8 cellular contexts compared by ENCODE assay signal in genomic region chr12:50084775-50085614, GRCh38. TPM values are rescaled to one million over a fixed set of nuclear protein-coding genes. Genes with fewer than 3 reads are reported as not detected.
DNase-seq lines count a peak whose midpoint lies in the region; ATAC-seq, FAIRE-seq and TF ChIP-seq lines count a peak whose summit lies in the region.

TSS of gene SMARCD1 (plus strand) at chr12:50085342. CDS start at chr12:50085370, 28 bp downstream.

- H3K4me1 ChIP-seq in A549 = peaks cover 36% of the 10 kb centered on the region
- H3K4me1 ChIP-seq in breast epithelium = no peaks in the 10 kb centered on the region
- H3K4me1 ChIP-seq in smooth muscle cell (ENCODE audit: low read depth) = no peaks in the 10 kb centered on the region

- TF ChIP-seq RAD21 in A549 (conservative IDR thresholded peaks at IDR 0.05 in 1 of 2, IDR thresholded peaks at IDR 0.05 in 1 of 2) = no peak

- H3F3A ChIP-seq in smooth muscle cell (ENCODE audit: low read depth) = peaks cover 13% of the 10 kb centered on the region

- intact Hi-C loops in breast epithelium (cut with DNase I; ENCODE audit: low total_unique reads) = loop anchor here (10.0 kb wide), 1 partner anchor 90 kb away; no protein-coding TSS in a partner anchor

- peak within 1 kb of the TSS; percentile 95 for H3K4me2 ChIP-seq in A549
- peak within 1 kb of the TSS; percentile 97 for H3K4me2 ChIP-seq in smooth muscle cell

- peaks cover 23% of the 10 kb centered on the region for H4K20me1 ChIP-seq in smooth muscle cell (ENCODE audit: low read depth)

- TF ChIP-seq POLR2A in A549 (IDR thresholded peaks at IDR 0.05; ENCODE audit: low read length) (peak; percentile 37; the same call in 1 of the 2 replicates), breast epithelium (IDR thresholded peaks at IDR 0.05) (no peak)

- ATAC-seq in A549 (peak; percentile 87 to 93), GM18858 (IDR thresholded peaks at IDR 0.05; ENCODE audit: unreplicated experiment) (peak; percentile 64), HG03097 (IDR thresholded peaks at IDR 0.05; ENCODE audit: low FRiP score, unreplicated experiment) (peak; percentile 71)

- DNase-seq in A549 (ENCODE audit: low read depth in 1 of 2, low spot score in 1 of 2) (peak; percentile 92 to 95), NCI-H2171 (lab: John Stamatoyannopoulos, UW) (peak; percentile 96), breast epithelium (ENCODE audit: low spot score in 2 of 2) (peak; percentile 87 to 88), iPS-NIHi11 (ENCODE audit: low spot score) (peak; percentile 94), smooth muscle cell (lab: John Stamatoyannopoulos, UW; ENCODE audit: unreplicated experiment) (peak; percentile 76)

- no peaks in the 10 kb centered on the region for H3K36me3 ChIP-seq in breast epithelium
- H3K36me3 ChIP-seq in smooth muscle cell (ENCODE audit: low read depth) = peaks cover 8% of the 10 kb centered on the region

- H3K4me3 ChIP-seq in A549 (peak within 1 kb of the TSS; percentile 64), breast epithelium (peak within 1 kb of the TSS; percentile 87 to 96 (median 88)), smooth muscle cell (peak within 1 kb of the TSS; percentile 95)

- CTCF ChIA-PET in A549 (lab: Yijun Ruan, JAX) = interaction anchor here (0.7 to 33.6 kb wide), 20 partner anchors 10 to 515 kb away, joined by 3 to 708 read pairs (median 4); partner anchors contain the start of genes AQP5, AQP6, ASIC1 and CERS5

- peak within 1 kb of the TSS; percentile 91 for H2AFZ ChIP-seq in smooth muscle cell (ENCODE audit: low read depth)

- peaks cover 6% of the 10 kb centered on the region for H3K79me2 ChIP-seq in smooth muscle cell (ENCODE audit: low read depth)

- TF ChIP-seq EP300 in A549 (IDR thresholded peaks at IDR 0.05) = no peak

- H3K27me3 ChIP-seq in breast epithelium (no peaks in the 10 kb centered on the region), smooth muscle cell (ENCODE audit: low read depth) (no peaks in the 10 kb centered on the region)

- POLR2A ChIA-PET in A549 (lab: Yijun Ruan, JAX) = interaction anchor here (0.5 to 2.0 kb wide), 31 partner anchors 9 to 1150 kb away, joined by 3 to 45 read pairs (median 4); partner anchors contain the start of genes ATF1, CERS5, COX14 and CSRNP2

- peak within 1 kb of the TSS; percentile 96 to 99 for H3K27ac ChIP-seq in A549
- peak within 1 kb of the TSS; percentile 97 for H3K27ac ChIP-seq in VCaP
- H3K27ac ChIP-seq in breast epithelium = peak within 1 kb of the TSS; percentile 96 to 98
- H3K27ac ChIP-seq in smooth muscle cell (ENCODE audit: low read depth) = peak within 1 kb of the TSS; percentile 77

- WGBS in A549 (ENCODE audit: missing lambda C conversion rate) = 2% methylated on average over 39 of the region's 69 CpGs
- 1% methylated on average over 41 of the region's 69 CpGs for WGBS in smooth muscle cell (ENCODE audit: low lambda C conversion rate)

- no peak for FAIRE-seq in A549 (lab: Jason Lieb, UNC)

- H3K9me3 ChIP-seq in A549 (no peaks in the 10 kb centered on the region), breast epithelium (no peaks in the 10 kb centered on the region), smooth muscle cell (replicated peaks; ENCODE audit: low read depth) (no peaks in the 10 kb centered on the region)

- peak; percentile 72 for TF ChIP-seq CTCF in A549 (IDR thresholded peaks at IDR 0.05)
- TF ChIP-seq CTCF in VCaP (conservative IDR thresholded peaks at IDR 0.05) = peak; percentile 87
- no peak for TF ChIP-seq CTCF in breast epithelium (IDR thresholded peaks at IDR 0.05)
- peak; percentile 38 for TF ChIP-seq CTCF in smooth muscle cell (IDR thresholded peaks at IDR 0.05; ENCODE audit: borderline replicate concordance, insufficient read depth, poor library complexity, severe bottlenecking)

- peak within 1 kb of the TSS; percentile 90 for H3K9ac ChIP-seq in smooth muscle cell (ENCODE audit: low read depth)

TF ChIP-seq in A549, 52 proteins besides CTCF, POLR2A, EP300 and RAD21:
- TF ChIP-seq MAZ (IDR thresholded peaks at IDR 0.05; ENCODE audit: borderline replicate concordance, low read depth, low read length) (peak; percentile 27; the same call in 1 of the 2 replicates), SMC3 (IDR thresholded peaks at IDR 0.05) (peak; percentile 20; the same call in 1 of the 3 replicates), KDM5A (IDR thresholded peaks at IDR 0.05) (peak; percentile 41; the same call in 1 of the 2 replicates), BHLHE40 (IDR thresholded peaks at IDR 0.05; ENCODE audit: low read depth, low read length) (0 out of 2 replicates have a peak, but pooled peaks have one; percentile 10), MYC (IDR thresholded peaks at IDR 0.05; ENCODE audit: borderline replicate concordance, low read length) (no peak; the same call in 1 of the 2 replicates), PHF8 (IDR thresholded peaks at IDR 0.05; ENCODE audit: borderline replicate concordance, low read depth) (0 out of 2 replicates have a peak, but pooled peaks have one; percentile 74), FOSL2 (IDR thresholded peaks at IDR 0.05) (no peak), FOSL2 (CRISPR knock-in tag; IDR thresholded peaks at IDR 0.05) (no peak), NFE2L2 (conservative IDR thresholded peaks at IDR 0.05; ENCODE audit: low read length) (no peak), JUN (IDR thresholded peaks at IDR 0.05) (peak in 1 of 2 experiments; percentile 87; a peak in 3 of 5 replicates), HEYL (CRISPR knock-in tag; IDR thresholded peaks at IDR 0.05) (no peak)
- TF ChIP-seq, protein P1, sequence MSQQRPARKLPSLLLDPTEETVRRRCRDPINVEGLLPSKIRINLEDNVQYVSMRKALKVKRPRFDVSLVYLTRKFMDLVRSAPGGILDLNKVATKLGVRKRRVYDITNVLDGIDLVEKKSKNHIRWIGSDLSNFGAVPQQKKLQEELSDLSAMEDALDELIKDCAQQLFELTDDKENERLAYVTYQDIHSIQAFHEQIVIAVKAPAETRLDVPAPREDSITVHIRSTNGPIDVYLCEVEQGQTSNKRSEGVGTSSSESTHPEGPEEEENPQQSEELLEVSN (IDR thresholded peaks at IDR 0.05; ENCODE audit: borderline replicate concordance, low read depth) = 0 out of 2 replicates have a peak, but pooled peaks have one; percentile 35
- TF ChIP-seq, protein P2, sequence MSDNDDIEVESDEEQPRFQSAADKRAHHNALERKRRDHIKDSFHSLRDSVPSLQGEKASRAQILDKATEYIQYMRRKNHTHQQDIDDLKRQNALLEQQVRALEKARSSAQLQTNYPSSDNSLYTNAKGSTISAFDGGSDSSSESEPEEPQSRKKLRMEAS (IDR thresholded peaks at IDR 0.05) = peak; percentile 85

RNA-seq across cellular contexts. Expression of gene SMARCD1, which starts in this region (rescaled TPM):
- polyA plus RNA-seq in A549 (2011; rRNA removed) (80.7 and 113 TPM in 2 replicates), A549 (2017; fragmentation: RNase III; extraction: RNeasy Plus Mini Kit Qiagen cat#74134 plus additional on column Dnase treatment) (56.1 to 62.5 TPM (median 62.1 TPM) in 3 replicates), smooth muscle cell (24.1 and 28.3 TPM in 2 replicates)
- 51.0 and 73.8 TPM in 2 replicates for polyA plus RNA-seq in A549 (2012; cell fraction: cytosol; rRNA removed)
- polyA plus RNA-seq in A549 (2012; cell fraction: nucleus; rRNA removed) = 74.5 and 105 TPM in 2 replicates
- polyA minus RNA-seq in A549 (2011; rRNA and poly(A)+ RNA removed) = 114 and 136 TPM in 2 replicates
- total RNA-seq in breast epithelium (10 to 100 TPM; 50.6 to 56.7 (median 51.5) TPM), smooth muscle cell (39.6 and 47.8 TPM in 2 replicates)

Comparison
In these comparisons a context has a peak if more than half of its experiments do, and no peak if none do; other contexts are left out.
1. Peak in every context shown above with its lines: DNase-seq, ATAC-seq, H3K4me3 ChIP-seq and H3K27ac ChIP-seq.
2. CTCF ChIP-seq: peak in A549 (single experiment), VCaP (single experiment) and smooth muscle cell (single experiment); none in breast epithelium (0 of 3).